Comparison of ENCODE assay signal across 14 cellular contexts in the genomic region with DNA sequence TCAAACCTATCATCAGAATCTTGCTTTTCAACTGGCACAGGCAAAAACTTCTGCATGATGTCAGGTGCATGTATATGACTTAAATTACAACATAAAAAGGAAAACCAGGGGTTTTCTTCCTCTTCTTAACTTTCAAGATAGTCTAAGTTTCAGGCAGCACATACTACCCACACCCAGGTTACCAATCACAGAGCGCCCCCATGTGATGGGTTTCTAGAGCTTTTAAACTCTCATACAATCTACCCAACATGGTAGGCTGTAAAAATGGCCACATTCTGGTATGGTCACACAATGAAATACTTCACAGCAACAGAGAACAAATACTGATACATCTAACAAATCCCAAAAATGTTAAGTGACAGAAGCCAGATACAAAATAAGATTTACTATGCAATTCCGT. TPM values are rescaled to one million over a fixed set of nuclear protein-coding genes. Genes with fewer than 3 reads are reported as not detected.
DNase-seq lines count a peak whose midpoint lies in the region; ATAC-seq and TF ChIP-seq lines count a peak whose summit lies in the region.
"Had no signal": no experiment of that assay in that cellular context is flagged by ENCODE, and none has a peak within 500 bp of the region (broad histone marks: within the 10 kb centered on the region; RNA-seq: fewer than 3 reads in every experiment).

No MANE protein-coding gene starts in this region.

- no peak overlapping the region for H3K27ac ChIP-seq in Karpas-422 (ENCODE audit: low read length)
- peak overlapping the region in 1 of 8 donors; percentile 7 for H3K27ac ChIP-seq in spleen
- no peak overlapping the region for H3K27ac ChIP-seq in mesenchymal stem cell (ENCODE audit: low read length, poor library complexity, severe bottlenecking)
- H3K27ac ChIP-seq: esophagus squamous epithelium, RWPE1 had no signal

- no peak overlapping the region for H2BK5ac ChIP-seq in mesenchymal stem cell (ENCODE audit: low read depth, low read length, poor library complexity, severe bottlenecking)

- no peaks in the 10 kb centered on the region for H3K9me2 ChIP-seq in Karpas-422 (replicated peaks; ENCODE audit: insufficient read depth, low read length)

- WGBS in spleen, 5 donors: 86 to 99% (median 93%) methylated on average over 2 of the region's 2 CpGs
- WGBS in mesenchymal stem cell: 41% methylated on average over 1 of the region's 2 CpGs

- no peak for TF ChIP-seq POLR2A in spleen (IDR thresholded peaks at IDR 0.05)

- H3K36me3 ChIP-seq in Karpas-422 (ENCODE audit: insufficient read depth, low read length) (peaks cover 12% of the 10 kb centered on the region; the same call in 1 of the 2 replicates), spleen (peaks cover 4 to 62% (median 39%) of the 10 kb centered on the region in 6 donors), mesenchymal stem cell (ENCODE audit: control insufficient read depth in 1 of 2, insufficient read depth in 2 of 2, low read depth in 1 of 2, low read length in 2 of 2) (peaks cover 14 to 44% of the 10 kb centered on the region in 2 experiments)

- H3K4me2 ChIP-seq in Karpas-422 (ENCODE audit: low read depth, low read length, poor library complexity, severe bottlenecking) (no peak overlapping the region), mesenchymal stem cell (ENCODE audit: low read length, poor library complexity, severe bottlenecking) (no peak overlapping the region)

- H3K4me1 ChIP-seq in Karpas-422 (ENCODE audit: low read length) (peaks cover 25% of the 10 kb centered on the region), spleen (peaks cover 17 to 64% (median 44%) of the 10 kb centered on the region in 6 donors), mesenchymal stem cell (ENCODE audit: control insufficient read depth, insufficient read depth, low read depth, low read length) (peaks cover 2% of the 10 kb centered on the region)

- H3K9ac ChIP-seq in Karpas-422 (ENCODE audit: low read length) (no peak overlapping the region), mesenchymal stem cell (ENCODE audit: low read length) (no peak overlapping the region)

- peaks cover 0 to 3% (median 0%) of the 10 kb centered on the region in 3 donors for H3K27me3 Mint-ChIP-seq in CD14-positive monocyte (ENCODE audit: low read depth in 3 of 3)
- no peaks in the 10 kb centered on the region for H3K27me3 Mint-ChIP-seq in activated naive CD8-positive, alpha-beta T cell treated with anti-CD3 and anti-CD28 coated beads for 36 hours

- no peaks in the 10 kb centered on the region; the same call in 1 of the 2 replicates for H4K20me1 ChIP-seq in Karpas-422 (ENCODE audit: insufficient read depth, low read depth, low read length)

- no peak overlapping the region for H4K8ac ChIP-seq in mesenchymal stem cell (ENCODE audit: low read length)

- no peak overlapping the region for H3K14ac ChIP-seq in mesenchymal stem cell (ENCODE audit: low read length in 2 of 2)

- H2BK120ac ChIP-seq in mesenchymal stem cell (ENCODE audit: low read depth, low read length): no peak overlapping the region

- H3K79me2 ChIP-seq in Karpas-422 (ENCODE audit: low read length): peaks cover 65% of the 10 kb centered on the region

- no peak overlapping the region for H3K23ac ChIP-seq in mesenchymal stem cell (ENCODE audit: low read length in 2 of 2)

- intact Hi-C loops in CD14-positive monocyte (cut with micrococcal nuclease) (loop anchor here in 1 of 2 donors (10.0 kb wide), 1 partner anchor 53 kb away; no protein-coding TSS in a partner anchor), spleen (cut with DNase I; ENCODE audit: low total_unique reads) (loop anchor here (5.0 kb wide), 1 partner anchor 285 kb away; no protein-coding TSS in a partner anchor)

- no peak overlapping the region for H2AK5ac ChIP-seq in mesenchymal stem cell (ENCODE audit: low read length, severe bottlenecking)

- no peaks in the 10 kb centered on the region for H3K9me3 Mint-ChIP-seq in CD14-positive monocyte
- no peaks in the 10 kb centered on the region for H3K9me3 Mint-ChIP-seq in activated naive CD8-positive, alpha-beta T cell treated with anti-CD3 and anti-CD28 coated beads for 36 hours

- ATAC-seq in HG03565 (IDR thresholded peaks at IDR 0.05; ENCODE audit: unreplicated experiment) (no peak), GM21786 (IDR thresholded peaks at IDR 0.05; ENCODE audit: unreplicated experiment) (no peak)

- DNase-seq in CD14-positive monocyte (ENCODE audit: low spot score) (no peak), GM10266 (ENCODE audit: extremely low spot score) (peak; percentile 45), Karpas-422 (peak; percentile 50), spleen (no peak), mesenchymal stem cell (no peak)
- no peak for DNase-seq in activated naive CD8-positive, alpha-beta T cell treated with anti-CD3 and anti-CD28 coated beads for 36 hours
- DNase-seq: central memory CD4-positive, alpha-beta T cell; COR-L47; esophagus squamous epithelium; midbrain; stimulated activated CD4-positive, alpha-beta T cell treated with anti-CD3 and anti-CD28 coated beads, Interleukin-4, amount 100 ng/mL, for 4 hours had no signal

- no peaks in the 10 kb centered on the region for H3K27me3 ChIP-seq in Karpas-422 (ENCODE audit: low read length)
- no peaks in the 10 kb centered on the region for H3K27me3 ChIP-seq in spleen (replicated peaks in 1 of 7)
- H3K27me3 ChIP-seq in mesenchymal stem cell (ENCODE audit: control insufficient read depth in 1 of 2, insufficient read depth in 1 of 2, low read length in 2 of 2): no peaks in the 10 kb centered on the region
- H3K27me3 ChIP-seq: esophagus squamous epithelium had no signal

- no peak overlapping the region for H2AFZ ChIP-seq in Karpas-422 (ENCODE audit: low read length)
- no peak overlapping the region for H2AFZ ChIP-seq in mesenchymal stem cell (ENCODE audit: low read depth, low read length)

- H4K91ac ChIP-seq in mesenchymal stem cell (ENCODE audit: low read length): no peak overlapping the region

- H3K4me1 Mint-ChIP-seq in CD14-positive monocyte: peaks cover 44% of the 10 kb centered on the region
- H3K4me1 Mint-ChIP-seq in activated naive CD8-positive, alpha-beta T cell treated with anti-CD3 and anti-CD28 coated beads for 36 hours: peaks cover 59% of the 10 kb centered on the region

- TF ChIP-seq CTCF in CD14-positive monocyte (IDR thresholded peaks at IDR 0.05) (no peak), GM10266 (IDR thresholded peaks at IDR 0.05; ENCODE audit: control insufficient read depth, insufficient read depth, low read depth, missing control alignments) (peak; percentile 44), spleen (IDR thresholded peaks at IDR 0.05 in 8 of 11, conservative IDR thresholded peaks at IDR 0.05 in 3 of 11) (no peak)

- no peak overlapping the region for H2BK12ac ChIP-seq in mesenchymal stem cell (ENCODE audit: low read length in 2 of 2)

- H3K36me3 Mint-ChIP-seq in CD14-positive monocyte: peaks cover 51% of the 10 kb centered on the region in 2 donors
- H3K36me3 Mint-ChIP-seq in activated naive CD8-positive, alpha-beta T cell treated with anti-CD3 and anti-CD28 coated beads for 36 hours: peaks cover 42% of the 10 kb centered on the region

- H3K4me3 ChIP-seq in Karpas-422 (ENCODE audit: low read length): no peak overlapping the region
- H3K4me3 ChIP-seq in spleen: no peak overlapping the region
- no peak overlapping the region for H3K4me3 ChIP-seq in mesenchymal stem cell (ENCODE audit: insufficient read depth in 1 of 2, low read depth in 1 of 2, low read length in 2 of 2)
- H3K4me3 ChIP-seq: esophagus squamous epithelium had no signal

- H3K4ac ChIP-seq in mesenchymal stem cell (ENCODE audit: low read depth in 1 of 2, low read length in 2 of 2): no peak overlapping the region

- H3K4me3 Mint-ChIP-seq in CD14-positive monocyte: no peak overlapping the region
- H3K4me3 Mint-ChIP-seq in activated naive CD8-positive, alpha-beta T cell treated with anti-CD3 and anti-CD28 coated beads for 36 hours: no peak overlapping the region

- H3K79me1 ChIP-seq in mesenchymal stem cell (replicated peaks; ENCODE audit: low read length, poor library complexity, severe bottlenecking): peaks cover 35% of the 10 kb centered on the region

- no peaks in the 10 kb centered on the region for H3K9me3 ChIP-seq in Karpas-422 (ENCODE audit: low read length)
- no peaks in the 10 kb centered on the region for H3K9me3 ChIP-seq in spleen
- no peaks in the 10 kb centered on the region for H3K9me3 ChIP-seq in mesenchymal stem cell (ENCODE audit: control insufficient read depth, low read length)
- H3K9me3 ChIP-seq: esophagus squamous epithelium had no signal

- H3K27ac Mint-ChIP-seq in CD14-positive monocyte: peak overlapping the region; percentile 68 to 98 (median 79)
- peak overlapping the region; percentile 30 for H3K27ac Mint-ChIP-seq in activated naive CD8-positive, alpha-beta T cell treated with anti-CD3 and anti-CD28 coated beads for 36 hours

- H2BK15ac ChIP-seq in mesenchymal stem cell (ENCODE audit: low read depth, poor library complexity, severe bottlenecking): no peak overlapping the region

- no peak overlapping the region for H3K18ac ChIP-seq in mesenchymal stem cell (ENCODE audit: low read depth in 1 of 2, low read length in 2 of 2)

RNA-seq across cellular contexts. Expression of a gene that starts 7.4 kb away (rescaled TPM):
- polyA plus RNA-seq in CD14-positive monocyte (10 to 100 TPM; 13.1 to 15.7 TPM), spleen (10 to 100 TPM in 2 of 3 donors, 1 to 10 TPM in 1; 8.5 to 13.1 (median 10.3) TPM)
- 10.9 and 13.7 TPM in 2 replicates for total RNA-seq in Karpas-422 (2014; rRNA removed; shearing (Covaris generic); ENCODE audit: low replicate concordance)
- total RNA-seq in activated naive CD8-positive, alpha-beta T cell treated with anti-CD3 and anti-CD28 coated beads for 36 hours: 10 to 100 TPM; 20.7 to 21.0 TPM
- total RNA-seq in spleen: 10 to 100 TPM; 25.4 to 39.8 (median 29.1) TPM
- polyA plus RNA-seq in mesenchymal stem cell (2013, experiment 1 of 2): 31.1 TPM
- polyA plus RNA-seq in mesenchymal stem cell (2013, experiment 2 of 2): 31.8 TPM

RNA-seq across cellular contexts. Expression of a gene that starts 18.5 kb away (rescaled TPM):
- polyA plus RNA-seq in CD14-positive monocyte: 1 to 10 TPM; 2.6 to 3.4 TPM
- 5.4 and 12.8 TPM in 2 replicates for total RNA-seq in Karpas-422 (2014; rRNA removed; shearing (Covaris generic); ENCODE audit: low replicate concordance)
- total RNA-seq in activated naive CD8-positive, alpha-beta T cell treated with anti-CD3 and anti-CD28 coated beads for 36 hours: 10 to 100 TPM; 28.2 to 29.9 TPM
- 10 to 100 TPM; 22.7 to 53.3 (median 32.3) TPM for total RNA-seq in spleen
- 10 to 100 TPM in 1 of 3 donors, 1 to 10 TPM in 2; 6.2 to 14.1 (median 8.1) TPM for polyA plus RNA-seq in spleen
- 8.8 TPM for polyA plus RNA-seq in mesenchymal stem cell (2013, experiment 1 of 2)
- polyA plus RNA-seq in mesenchymal stem cell (2013, experiment 2 of 2): 9.0 TPM

Comparison
In these comparisons a context has a peak if more than half of its experiments do, and no peak if none do; other contexts are left out.
1. DNase-seq: peak in GM10266 (single experiment) and Karpas-422 (single experiment); none in CD14-positive monocyte (single experiment), activated naive CD8-positive, alpha-beta T cell treated with anti-CD3 and anti-CD28 coated beads for 36 hours (single experiment), spleen (single experiment) and mesenchymal stem cell (single experiment).